Comparison of ENCODE assay signal across 10 cellular contexts in the genomic region with DNA sequence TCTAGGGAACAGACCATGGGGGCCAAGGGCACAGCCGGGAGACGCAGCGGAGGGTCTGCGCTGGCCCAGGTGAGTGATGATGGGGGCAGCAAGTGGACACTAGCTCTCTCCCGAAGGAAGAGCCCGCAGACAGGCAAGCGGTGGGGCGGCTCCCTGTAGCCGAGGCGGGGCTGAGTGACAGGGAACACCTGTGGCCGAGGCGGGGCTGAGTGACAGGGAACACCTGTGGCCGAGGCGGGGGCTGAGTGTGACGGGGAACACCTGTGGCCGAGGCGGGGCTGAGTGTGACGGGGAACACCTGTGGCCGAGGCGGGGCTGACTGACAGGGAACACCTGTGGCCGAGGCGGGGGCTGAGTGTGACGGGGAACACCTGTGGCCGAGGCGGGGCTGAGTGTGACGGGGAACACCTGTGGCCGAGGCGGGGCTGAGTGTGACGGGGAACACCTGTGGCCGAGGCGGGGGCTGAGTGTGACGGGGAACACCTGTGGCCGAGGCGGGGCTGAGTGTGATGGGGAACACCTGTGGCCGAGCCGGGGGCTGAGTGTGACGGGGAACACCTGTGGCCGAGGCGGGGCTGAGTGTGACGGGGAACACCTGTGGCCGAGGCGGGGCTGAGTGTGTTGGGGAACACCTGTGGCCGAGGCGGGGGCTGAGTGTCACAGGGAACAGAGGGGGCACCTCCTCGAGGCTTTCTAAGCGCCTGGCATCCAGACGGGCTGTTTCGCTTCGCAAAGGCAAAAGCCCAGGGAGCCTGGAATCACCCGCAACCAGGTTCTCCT. TPM values are rescaled to one million over a fixed set of nuclear protein-coding genes. Genes with fewer than 3 reads are reported as not detected.
A peak's percentile ranks its signal among the peaks of the same experiment; 100 is the strongest.
DNase-seq lines count a peak whose midpoint lies in the region; TF ChIP-seq lines count a peak whose summit lies in the region.
"Not testable (repeated sequence)": the region's sequence is repeated elsewhere in the genome, so short reads cannot be mapped to it uniquely, and the experiment has no call there.
"Had no signal": no experiment of that assay in that cellular context is flagged by ENCODE, and none has a peak within 500 bp of the region (broad histone marks: within the 10 kb centered on the region; RNA-seq: fewer than 3 reads in every experiment).

No MANE protein-coding gene starts in this region.

- peaks cover 14% of the 10 kb centered on the region for H3F3A ChIP-seq in neural progenitor cell (ENCODE audit: low read depth)

- not testable (repeated sequence) for H3K36me3 Mint-ChIP-seq in activated naive CD8-positive, alpha-beta T cell; immature natural killer cell; neural progenitor cell

- not testable (repeated sequence) for DNase-seq in SJCRH30; immature natural killer cell; neural progenitor cell (ENCODE audit: low spot score)

- not testable (repeated sequence) for H3K4me1 ChIP-seq in HUES6 (ENCODE audit: control insufficient read depth, insufficient read depth, low read length); SJCRH30; endocrine pancreas (ENCODE audit: control insufficient read depth, insufficient read depth, low read length); neural progenitor cell
- H3K4me1 ChIP-seq in subcutaneous abdominal adipose tissue (ENCODE audit: control insufficient read depth in 5 of 5, insufficient read depth in 5 of 5, low read length in 5 of 5): peaks cover 0 to 13% (median 8%) of the 10 kb centered on the region in 5 donors

- peak overlapping the region; percentile 95 for H3K4me2 ChIP-seq in neural progenitor cell

- H3K9ac ChIP-seq in HUES6 (ENCODE audit: low read length) (peak overlapping the region; percentile 48), endocrine pancreas (ENCODE audit: control insufficient read depth, insufficient read depth, low read length) (peak overlapping the region; percentile 56), subcutaneous abdominal adipose tissue (ENCODE audit: low read length in 5 of 5) (peak overlapping the region; percentile 76 to 88 (median 82))
- H3K9ac ChIP-seq in neural progenitor cell: not testable (repeated sequence)

- not testable (repeated sequence) for H3K9me3 ChIP-seq in HUES6 (ENCODE audit: control insufficient read depth, insufficient read depth, low read depth, low read length); SJCRH30 (replicated peaks); endocrine pancreas (ENCODE audit: control insufficient read depth, low read length); neural progenitor cell (ENCODE audit: low read depth); subcutaneous abdominal adipose tissue (ENCODE audit: control insufficient read depth in 5 of 5, low read length in 5 of 5)

- peaks cover 28% of the 10 kb centered on the region for H3K4me1 Mint-ChIP-seq in activated naive CD8-positive, alpha-beta T cell (ENCODE audit: low read depth)
- peaks cover 8 to 25% of the 10 kb centered on the region in 2 donors for H3K4me1 Mint-ChIP-seq in immature natural killer cell
- H3K4me1 Mint-ChIP-seq in neural progenitor cell: not testable (repeated sequence)

- H3K79me2 ChIP-seq in neural progenitor cell (ENCODE audit: low read depth): peaks cover 15% of the 10 kb centered on the region

- H3K27ac Mint-ChIP-seq in activated naive CD8-positive, alpha-beta T cell; neural progenitor cell: not testable (repeated sequence)
- peak overlapping the region in 3 of 6 donors; percentile 68 to 86 (median 85) for H3K27ac Mint-ChIP-seq in immature natural killer cell

- not testable (repeated sequence) for H4K20me1 ChIP-seq in neural progenitor cell (ENCODE audit: low read depth)

- H3K4me3 ChIP-seq in HUES6 (ENCODE audit: low read depth, low read length): peak overlapping the region; percentile 92
- H3K4me3 ChIP-seq in SJCRH30: peak overlapping the region; percentile 99
- H3K4me3 ChIP-seq in endocrine pancreas (ENCODE audit: control insufficient read depth, insufficient read depth, low read length): not testable (repeated sequence)
- H3K4me3 ChIP-seq in neural progenitor cell: peak overlapping the region; percentile 97
- peak overlapping the region; percentile 73 to 90 (median 87) for H3K4me3 ChIP-seq in subcutaneous abdominal adipose tissue (ENCODE audit: low read depth in 1 of 5, low read length in 5 of 5)

- H3K4me3 Mint-ChIP-seq in activated naive CD8-positive, alpha-beta T cell: peak overlapping the region; percentile 81
- H3K4me3 Mint-ChIP-seq in immature natural killer cell (peak overlapping the region in 4 of 5 donors; percentile 59 to 88 (median 84)), neural progenitor cell (peak overlapping the region; percentile 90)

- H3K36me3 ChIP-seq in HUES6 (ENCODE audit: control insufficient read depth, insufficient read depth, low read length) (peaks cover 35% of the 10 kb centered on the region), subcutaneous abdominal adipose tissue (ENCODE audit: control insufficient read depth in 5 of 5, insufficient read depth in 5 of 5, low read length in 5 of 5) (peaks cover 0 to 40% (median 27%) of the 10 kb centered on the region in 5 donors)
- H3K36me3 ChIP-seq in SJCRH30; endocrine pancreas (ENCODE audit: control insufficient read depth, insufficient read depth, low read length); neural progenitor cell: not testable (repeated sequence)

- H3K27ac ChIP-seq in C4-2B (peak overlapping the region; percentile 95; the same call in 1 of the 2 replicates), subcutaneous abdominal adipose tissue (ENCODE audit: low read depth, low read length) (peak overlapping the region; percentile 50)
- not testable (repeated sequence) for H3K27ac ChIP-seq in HUES6 (ENCODE audit: low read depth, low read length); SJCRH30; neural progenitor cell

- not testable (repeated sequence) for H3K9me3 Mint-ChIP-seq in activated naive CD8-positive, alpha-beta T cell (ENCODE audit: low read depth); immature natural killer cell; neural progenitor cell

- not testable (repeated sequence) for H3K27me3 Mint-ChIP-seq in activated naive CD8-positive, alpha-beta T cell
- peaks cover 8 to 12% (median 10%) of the 10 kb centered on the region in 3 donors for H3K27me3 Mint-ChIP-seq in immature natural killer cell (ENCODE audit: low read depth in 3 of 3)
- peaks cover 16% of the 10 kb centered on the region for H3K27me3 Mint-ChIP-seq in neural progenitor cell (ENCODE audit: insufficient read depth, low read depth)

- not testable (repeated sequence) for H3K27me3 ChIP-seq in HUES6 (ENCODE audit: control insufficient read depth, insufficient read depth, low read length); SJCRH30; endocrine pancreas (ENCODE audit: control insufficient read depth, insufficient read depth, low read length); neural progenitor cell; subcutaneous abdominal adipose tissue (ENCODE audit: control insufficient read depth in 5 of 5, insufficient read depth in 4 of 5, low read length in 5 of 5)

- not testable (repeated sequence) for H2AFZ ChIP-seq in neural progenitor cell (replicated peaks)

- not testable (repeated sequence) for TF ChIP-seq CTCF in C4-2B (conservative IDR thresholded peaks at IDR 0.05); neural progenitor cell (IDR thresholded peaks at IDR 0.05)

RNA-seq across cellular contexts. Expression of a gene that starts 1.4 kb away (rescaled TPM):
- total RNA-seq in SJCRH30 (2014; rRNA removed; shearing (Covaris generic)): 19.6 and 21.3 TPM in 2 replicates
- 100 to 1,000 TPM in 1 of 3 donors, 10 to 100 TPM in 2; 44.2 to 112 (median 48.0) TPM for polyA plus RNA-seq in immature natural killer cell
- total RNA-seq in neural progenitor cell (ENCODE audit: low replicate concordance): 14.4 and 46.9 TPM in 2 replicates

RNA-seq across cellular contexts. Expression of a gene that starts 1.7 kb away (rescaled TPM):
- not detected in 2 replicates for total RNA-seq in SJCRH30 (2014; rRNA removed; shearing (Covaris generic))
- not detected for polyA plus RNA-seq in immature natural killer cell
- total RNA-seq in neural progenitor cell (ENCODE audit: low replicate concordance): not detected in 2 replicates
- total RNA-seq: HT1080; T-helper 2 cell treated with Interferon-gamma antibody and Interleukin-4, amounts not matched to agents 100 ng/mL and 5 ng/mL, for 36 hours had no signal

RNA-seq across cellular contexts. Expression of a gene that starts 21.4 kb away (rescaled TPM):
- total RNA-seq in SJCRH30 (2014; rRNA removed; shearing (Covaris generic)): 18.3 and 19.8 TPM in 2 replicates
- polyA plus RNA-seq in immature natural killer cell: 100 to 1,000 TPM in 1 of 3 donors, 10 to 100 TPM in 2; 83.5 to 146 (median 85.8) TPM
- 22.7 and 58.2 TPM in 2 replicates for total RNA-seq in neural progenitor cell (ENCODE audit: low replicate concordance)

RNA-seq across cellular contexts. Expression of a gene that starts 25.5 kb away (rescaled TPM):
- total RNA-seq in SJCRH30 (2014; rRNA removed; shearing (Covaris generic)): 0.08 TPM in 1 of 2 replicates, not detected in the other
- not detected for polyA plus RNA-seq in immature natural killer cell
- 0.77 TPM in 1 of 2 replicates, not detected in the other for total RNA-seq in neural progenitor cell (ENCODE audit: low replicate concordance)
- total RNA-seq: HT1080 had no signal

RNA-seq across cellular contexts. Expression of a gene that starts 32.1 kb away (rescaled TPM):
- 0.08 and 0.18 TPM in 2 replicates for total RNA-seq in SJCRH30 (2014; rRNA removed; shearing (Covaris generic))
- 1 to 10 TPM; 1.5 to 4.1 (median 3.6) TPM for polyA plus RNA-seq in immature natural killer cell
- 0.90 TPM in 1 of 2 replicates, not detected in the other for total RNA-seq in neural progenitor cell (ENCODE audit: low replicate concordance)
- total RNA-seq: HT1080 had no signal
